In the genomic region with DNA sequence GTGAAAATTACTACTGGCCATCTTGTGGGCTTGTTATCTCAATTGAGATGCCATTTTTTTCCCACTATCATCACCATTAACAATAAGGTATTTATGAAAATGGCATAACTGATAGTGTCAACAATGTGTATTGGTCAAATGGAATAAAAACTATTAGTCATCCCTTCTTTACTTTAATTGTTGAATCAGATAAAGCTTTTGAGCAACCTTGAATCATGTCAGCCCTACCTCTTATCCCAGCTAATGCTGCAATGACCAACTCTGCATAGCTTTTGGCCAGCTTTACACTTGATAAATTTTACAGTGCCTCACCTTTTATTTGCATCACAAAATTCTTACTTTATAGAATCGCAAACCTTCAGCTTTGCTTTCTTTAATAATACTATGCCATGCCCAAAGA, we compare ENCODE assay signal across 27 cellular contexts.
"Had no signal": no experiment of that assay in that cellular context is flagged by ENCODE, and none has a peak within 500 bp of the region (broad histone marks: within the 10 kb centered on the region; RNA-seq: fewer than 3 reads in every experiment).

No MANE protein-coding gene starts in this region.

- H3K36me3 ChIP-seq: stomach, suprapubic skin, thoracic aorta, thyroid gland, tibial artery, tibial nerve, transverse colon, upper lobe of left lung, upper lobe of right lung, uterus, vagina had no signal

- H3K9me3 ChIP-seq: suprapubic skin, testis, thoracic aorta, thyroid gland, tibial artery, tibial nerve, transverse colon, upper lobe of left lung, upper lobe of right lung, uterus, vagina had no signal

- H3K4me1 ChIP-seq: stomach, suprapubic skin, testis, thyroid gland, tibial nerve, transverse colon, upper lobe of left lung, upper lobe of right lung, uterus, vagina had no signal

- DNase-seq: stimulated activated CD4-positive, alpha-beta T cell treated with anti-CD3 and anti-CD28 coated beads, Interleukin-2, amount 100 ng/mL, for 48 hours; stimulated activated CD4-positive, alpha-beta T cell treated with anti-CD3 and anti-CD28 coated beads, Interleukin-4, amount 100 ng/mL, for 1 hour; stimulated activated CD4-positive, alpha-beta T cell treated with anti-CD3 and anti-CD28 coated beads, Interleukin-4, amount 100 ng/mL, for 24 hours; stimulated activated CD4-positive, alpha-beta T cell treated with anti-CD3 and anti-CD28 coated beads, Interleukin-4, amount 100 ng/mL, for 4 hours; stimulated activated CD8-positive, alpha-beta memory T cell treated with anti-CD3 and anti-CD28 coated beads, Interleukin-4, amount 100 ng/mL, for 48 hours; stimulated activated naive B cell treated with anti-CD40 and anti-IgM and Interleukin-4, amounts not matched to agents 10 μg/mL and 1 μg/mL and 100 μg/mL, for 72 hours; stimulated activated naive CD4-positive, alpha-beta T cell; stimulated activated naive CD4-positive, alpha-beta T cell treated with Interleukin-2 at 50 U/mL for 16 hours; stimulated activated naive CD8-positive, alpha-beta T cell treated with anti-CD3 and anti-CD28 coated beads, Interleukin-15, amount 100 ng/mL, for 72 hours; stimulated activated naive CD8-positive, alpha-beta T cell treated with anti-CD3 and anti-CD28 coated beads, Interleukin-15, Interleukin-2, amounts not matched to agents 100 U/mL and 50 U/mL, for 24 hours; stomach; substantia nigra; testis; thyroid gland; tibial artery; transverse colon; trophoblast cell; upper lobe of left lung; upper lobe of right lung; uterus had no signal

- H3K27ac ChIP-seq: stomach, suprapubic skin, testis, thoracic aorta, thyroid gland, tibial artery, tibial nerve, transverse colon, upper lobe of left lung, upper lobe of right lung, uterus, vagina had no signal

- H3K27me3 ChIP-seq: stomach, suprapubic skin, testis, thyroid gland, tibial artery, tibial nerve, transverse colon, upper lobe of left lung, upper lobe of right lung, uterus, vagina had no signal

- FAIRE-seq: urothelium cell line had no signal

- H3K4me3 ChIP-seq: stomach, suprapubic skin, testis, thoracic aorta, thyroid gland, tibial artery, tibial nerve, transverse colon, upper lobe of left lung, upper lobe of right lung, uterus, vagina had no signal

- ATAC-seq: stimulated activated effector memory CD8-positive, alpha-beta T cell treated with anti-CD3 and anti-CD28 coated beads, Interleukin-12 subunit alpha, Interleukin-12 subunit beta, amount 100 ng/mL, for 72 hours; stimulated activated memory B cell treated with anti-CD40 and anti-IgM and Interleukin-4, amounts not matched to agents 10 μg/mL and 1 μg/mL and 100 μg/mL, for 72 hours; stimulated activated naive B cell treated with anti-CD40 and anti-IgM and Interleukin-4, amounts not matched to agents 10 μg/mL and 1 μg/mL and 100 μg/mL, for 72 hours; stimulated activated naive CD8-positive, alpha-beta T cell treated with anti-CD3 and anti-CD28 coated beads, Interleukin-15, amount 100 ng/mL, for 72 hours; stimulated activated naive CD8-positive, alpha-beta T cell treated with anti-CD3 and anti-CD28 coated beads, Interleukin-15, Interleukin-2, amounts not matched to agents 100 U/mL and 50 U/mL, for 24 hours; upper lobe of right lung had no signal
